Comparison of ENCODE assay signal across 27 cellular contexts in genomic region chr4:66028668-66029067, GRCh38.
"Had no signal": no experiment of that assay in that cellular context is flagged by ENCODE, and none has a peak within 500 bp of the region (broad histone marks: within the 10 kb centered on the region; RNA-seq: fewer than 3 reads in every experiment).

No MANE protein-coding gene starts in this region.

- H3K4me3 ChIP-seq: colonic mucosa, coronary artery, dorsolateral prefrontal cortex, esophagus muscularis mucosa, esophagus squamous epithelium, gastrocnemius medialis, gastroesophageal sphincter, heart left ventricle, heart right ventricle had no signal

- H3K9me3 ChIP-seq: colonic mucosa, esophagus squamous epithelium, gastrocnemius medialis, gastroesophageal sphincter had no signal

- H3K27ac ChIP-seq: colonic mucosa, coronary artery, dorsolateral prefrontal cortex, epithelial cell of prostate, esophagus muscularis mucosa, esophagus squamous epithelium, foreskin keratinocyte, gastrocnemius medialis, gastroesophageal sphincter, heart left ventricle, heart right ventricle had no signal

- H3K36me3 ChIP-seq: colonic mucosa, esophagus muscularis mucosa, esophagus squamous epithelium, gastrocnemius medialis, gastroesophageal sphincter, heart left ventricle, heart right ventricle had no signal

- H3K27me3 ChIP-seq: colonic mucosa, dorsolateral prefrontal cortex, esophagus muscularis mucosa, esophagus squamous epithelium, foreskin keratinocyte, gastrocnemius medialis, gastroesophageal sphincter, heart left ventricle, heart right ventricle had no signal

- DNase-seq: colonic mucosa; cortex of kidney; dermis blood vessel endothelial cell; dorsolateral prefrontal cortex; effector CD4-positive, alpha-beta T cell; effector CD8-positive, alpha-beta T cell; effector memory CD4-positive, alpha-beta T cell; effector memory CD8-positive, alpha-beta T cell; endodermal cell; erythroblast; esophagus squamous epithelium; foreskin fibroblast; foreskin keratinocyte; foreskin melanocyte; gastrocnemius medialis; glutamatergic neuron; head of caudate nucleus; heart left ventricle; heart right ventricle had no signal

- FAIRE-seq: colon, endometrium, endothelial cell of umbilical vein, frontal cortex had no signal
